In the genomic region with DNA sequence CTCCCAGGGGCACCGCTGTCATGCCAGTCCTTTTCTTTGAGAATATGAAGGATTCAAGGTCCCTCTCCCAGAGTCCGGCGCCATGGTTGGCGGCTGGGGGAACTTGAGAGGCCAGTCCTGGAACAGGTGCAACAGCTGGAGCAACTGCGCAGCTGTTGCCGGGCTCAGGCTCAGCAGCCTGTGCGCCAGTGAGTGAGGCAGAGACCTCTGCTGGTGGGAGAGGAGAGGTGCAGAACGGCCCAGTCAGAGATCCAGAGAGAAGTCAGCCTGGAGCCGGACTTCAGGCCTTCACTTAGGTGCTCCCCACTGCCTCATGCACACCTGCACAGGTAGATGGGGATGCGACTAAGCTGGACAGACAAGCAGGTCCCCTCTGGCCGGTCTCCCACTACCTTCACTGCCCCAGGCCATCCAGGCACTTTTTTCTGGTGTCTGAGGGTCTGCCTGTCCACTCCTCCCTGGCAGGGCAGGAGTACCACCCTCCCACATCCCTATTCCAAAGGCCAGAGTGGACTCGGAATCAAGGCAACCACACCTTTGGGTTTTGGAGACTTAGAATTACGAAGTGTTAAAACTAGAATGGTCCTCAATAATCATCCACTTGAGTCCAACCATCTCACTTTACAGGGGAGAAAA, we compare ENCODE assay signal across 8 cellular contexts. TPM values are rescaled to one million over a fixed set of nuclear protein-coding genes. Genes with fewer than 3 reads are reported as not detected.
DNase-seq lines count a peak whose midpoint lies in the region; ATAC-seq, FAIRE-seq and TF ChIP-seq lines count a peak whose summit lies in the region.

No MANE protein-coding gene starts in this region.

- intact Hi-C loops in aorta (cut with DNase I) = loop anchor here (1.0 to 10.0 kb wide), 5 partner anchors 26 to 232 kb away; partner anchors contain the start of gene LIPT2 (in 1 of the 2)

- H3K9me3 ChIP-seq in parathyroid adenoma (ENCODE audit: control insufficient read depth, low read length) (no peaks in the 10 kb centered on the region), aorta (ENCODE audit: control insufficient read depth, low read length) (no peaks in the 10 kb centered on the region)

- peak overlapping the region; percentile 44 for H2AFZ ChIP-seq in parathyroid adenoma

- no peak for FAIRE-seq in D721Med (lab: Jason Lieb, UNC)

- no peak overlapping the region for H3K4me2 ChIP-seq in parathyroid adenoma (ENCODE audit: low read length)

- H3K4me1 ChIP-seq in parathyroid adenoma (no peaks in the 10 kb centered on the region), aorta (ENCODE audit: control insufficient read depth in 1 of 2, insufficient read depth in 2 of 2, low read length in 2 of 2) (no peaks in the 10 kb centered on the region)

- DNase-seq in D721Med (ENCODE audit: insufficient read length, low spot score) (no peak), LNCaP clone FGC (ENCODE audit: low read depth) (peak; percentile 56), SHP77 treated with DMSO at 0.1 percent for 48 hours (lab: John Stamatoyannopoulos, UW) (peak; percentile 55), glomerular visceral epithelial cell (ENCODE audit: extremely low spot score) (peak; percentile 69), aorta (peak; percentile 76 to 86)
- peak; percentile 63 for DNase-seq in activated naive CD4-positive, alpha-beta T cell treated with Interleukin-2 at 50 U/mL for 16 hours

- no peak overlapping the region for H3K9ac ChIP-seq in parathyroid adenoma

- H3K36me3 ChIP-seq in parathyroid adenoma (ENCODE audit: control insufficient read depth, insufficient read depth, low read length) (no peaks in the 10 kb centered on the region), aorta (ENCODE audit: control insufficient read depth in 1 of 2, insufficient read depth in 2 of 2, low read length in 1 of 2) (no peaks in the 10 kb centered on the region)

- no peaks in the 10 kb centered on the region for H3K79me2 ChIP-seq in parathyroid adenoma

- H3K27me3 ChIP-seq in parathyroid adenoma (ENCODE audit: control insufficient read depth, insufficient read depth, low read length) = no peaks in the 10 kb centered on the region
- H3K27me3 ChIP-seq in aorta (ENCODE audit: control insufficient read depth in 1 of 2, insufficient read depth in 2 of 2, low read length in 1 of 2) = no peaks in the 10 kb centered on the region

- H3K27ac ChIP-seq in parathyroid adenoma = no peak overlapping the region
- H3K27ac ChIP-seq in aorta (ENCODE audit: low read depth in 1 of 2, low read length in 2 of 2) = no peak overlapping the region

- TF ChIP-seq CTCF in D721Med (IDR thresholded peaks at IDR 0.05; ENCODE audit: insufficient read depth, missing control alignments) (peak; percentile 90), LNCaP clone FGC (IDR thresholded peaks at IDR 0.05; ENCODE audit: control insufficient read depth, extremely low read depth, insufficient read depth) (peak; percentile 97), parathyroid adenoma (IDR thresholded peaks at IDR 0.05) (peak; percentile 65)

- 9 to 12% methylated on average over 13 of the region's 13 CpGs for WGBS in aorta, 2 donors

- H3K4me3 ChIP-seq in LNCaP clone FGC (ENCODE audit: low read depth, low read length) (no peak overlapping the region), parathyroid adenoma (ENCODE audit: low read depth, low read length) (no peak overlapping the region), aorta (ENCODE audit: low read length in 2 of 2) (no peak overlapping the region)

- peak; percentile 76 for ATAC-seq in GM21515 (IDR thresholded peaks at IDR 0.05; ENCODE audit: unreplicated experiment)
- ATAC-seq in aorta (ENCODE audit: low FRiP score) = peak; percentile 87

RNA-seq across cellular contexts. Expression of gene CHRDL2, which starts 4.6 kb away (rescaled TPM):
- 10 to 100 TPM in 1 of 2 donors, 1 to 10 TPM in 1; 4.1 to 14.5 TPM for total RNA-seq in aorta
- under 1 TPM in 1 of 2 donors, not detected in 1; 0.23 TPM for polyA plus RNA-seq in aorta

RNA-seq across cellular contexts. Expression of gene RNF169, which starts 22.0 kb away (rescaled TPM):
- total RNA-seq in aorta = 10 to 100 TPM; 19.8 to 23.6 TPM
- 1 to 10 TPM; 2.6 to 6.5 TPM for polyA plus RNA-seq in aorta
